ENCODE assay signal across 29 cellular contexts in the genomic region with DNA sequence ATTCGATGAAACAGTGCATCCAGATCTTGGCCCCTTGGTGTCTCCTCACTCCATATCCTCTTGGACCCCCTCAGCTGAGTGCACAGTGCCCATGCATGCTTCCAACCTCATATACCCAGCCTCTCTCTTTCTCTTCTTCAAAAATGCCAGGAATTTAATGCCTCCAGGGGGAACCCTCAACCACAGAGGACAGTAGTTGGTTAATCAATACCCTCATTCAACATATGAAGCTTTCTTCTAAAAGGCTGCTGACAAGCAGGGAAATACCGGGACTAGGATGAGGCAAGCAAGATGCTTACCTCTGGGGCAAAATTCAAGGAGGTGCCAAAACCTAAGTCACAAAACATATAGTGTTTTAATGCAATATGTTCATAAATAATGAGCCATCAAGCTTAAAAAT. TPM values are rescaled to one million over a fixed set of nuclear protein-coding genes. Genes with fewer than 3 reads are reported as not detected.
DNase-seq lines count a peak whose midpoint lies in the region; ATAC-seq and TF ChIP-seq lines count a peak whose summit lies in the region.
"Had no signal": no experiment of that assay in that cellular context is flagged by ENCODE, and none has a peak within 500 bp of the region (broad histone marks: within the 10 kb centered on the region; RNA-seq: fewer than 3 reads in every experiment).

No MANE protein-coding gene starts in this region.

- H3K79me1 ChIP-seq in mesenchymal stem cell (replicated peaks; ENCODE audit: low read length, poor library complexity, severe bottlenecking) = no peaks in the 10 kb centered on the region

- no peak overlapping the region for H2BK15ac ChIP-seq in mesenchymal stem cell (ENCODE audit: low read depth, poor library complexity, severe bottlenecking)

- no peak overlapping the region for H3K18ac ChIP-seq in mesenchymal stem cell (ENCODE audit: low read depth in 1 of 2, low read length in 2 of 2)

- H3K9ac ChIP-seq in mesenchymal stem cell (ENCODE audit: low read length) = no peak overlapping the region

- no peak overlapping the region for H4K91ac ChIP-seq in mesenchymal stem cell (ENCODE audit: low read length)

- H2BK12ac ChIP-seq in mesenchymal stem cell (ENCODE audit: low read length in 2 of 2) = no peak overlapping the region

- H3K36me3 ChIP-seq in mesenchymal stem cell (ENCODE audit: control insufficient read depth in 1 of 2, insufficient read depth in 2 of 2, low read depth in 1 of 2, low read length in 2 of 2) = no peaks in the 10 kb centered on the region
- H3K36me3 ChIP-seq: BE2C, brain microvascular endothelial cell, prostate gland, SJCRH30, thyroid gland, uterus had no signal

- H4K8ac ChIP-seq in mesenchymal stem cell (ENCODE audit: low read length) = no peak overlapping the region

- no peaks in the 10 kb centered on the region for H3K9me3 ChIP-seq in mesenchymal stem cell (ENCODE audit: control insufficient read depth, low read length)
- H3K9me3 ChIP-seq: BE2C, prostate gland, SJCRH30, thyroid gland, uterus had no signal

- H2BK5ac ChIP-seq in mesenchymal stem cell (ENCODE audit: low read depth, low read length, poor library complexity, severe bottlenecking) = peak overlapping the region; percentile 98

- H3K4me2 ChIP-seq in mesenchymal stem cell (ENCODE audit: low read length, poor library complexity, severe bottlenecking) = peak overlapping the region; percentile 54

- no peak overlapping the region for H3K14ac ChIP-seq in mesenchymal stem cell (ENCODE audit: low read length in 2 of 2)

- H2AK5ac ChIP-seq in mesenchymal stem cell (ENCODE audit: low read length, severe bottlenecking) = no peak overlapping the region

- H3K23ac ChIP-seq in mesenchymal stem cell (ENCODE audit: low read length in 2 of 2) = no peak overlapping the region

- H3K4me1 ChIP-seq in mesenchymal stem cell (ENCODE audit: control insufficient read depth, insufficient read depth, low read depth, low read length) = peaks cover 6% of the 10 kb centered on the region
- H3K4me1 ChIP-seq: BE2C, prostate gland, SJCRH30, uterus had no signal

- DNase-seq in foreskin melanocyte (peak; percentile 64), mesenchymal stem cell (no peak), NCI-H524 treated with DMSO at 0.1 percent for 48 hours (lab: John Stamatoyannopoulos, UW) (no peak), midbrain (lab: John Stamatoyannopoulos, UW) (no peak)
- DNase-seq in activated T-cell treated with anti-CD3 and anti-CD28 coated beads, Interleukin-2, amount 50 U/mL, for 1 hour = no peak
- DNase-seq in stimulated activated CD4-positive, alpha-beta T cell treated with anti-CD3 and anti-CD28 coated beads, Interleukin-12 subunit alpha, Interleukin-12 subunit beta, amount 100 ng/mL, for 4 hours = no peak
- DNase-seq: activated CD4-positive, alpha-beta T cell treated with anti-CD3 and anti-CD28 coated beads for 4 hours; activated CD8-positive, alpha-beta T cell treated with anti-CD3 and anti-CD28 coated beads, Interleukin-2, amount 10 ng/mL, durations not matched to agents 7 days and 5 days; activated naive CD4-positive, alpha-beta T cell treated with anti-CD3 and anti-CD28 coated beads, Interleukin-2, amount 10 ng/mL, durations not matched to agents 7 days and 5 days; amniotic stem cell; BE2C; brain microvascular endothelial cell; DMS53; GOT3; naive thymus-derived CD8-positive, alpha-beta T cell; NCI-H2107; NCI-H345; NCI-H748 treated with DMSO at 0.1 percent for 48 hours; nucleus accumbens; SJCRH30; stimulated activated CD4-positive, alpha-beta T cell treated with anti-CD3 and anti-CD28 coated beads, Interleukin-2, amount 100 ng/mL, for 48 hours; T-helper 9 cell; thyroid gland; uterus had no signal

- TF ChIP-seq CTCF in GM12872 (IDR thresholded peaks at IDR 0.05; ENCODE audit: insufficient read depth, low read depth, low read length) = peak; percentile 12; the same call in 1 of the 3 replicates

- peak overlapping the region; percentile 98 for H3K27ac ChIP-seq in mesenchymal stem cell (ENCODE audit: low read length, poor library complexity, severe bottlenecking)
- H3K27ac ChIP-seq: brain microvascular endothelial cell, prostate gland, SJCRH30, thyroid gland had no signal

- H3K4me3 ChIP-seq in mesenchymal stem cell (ENCODE audit: insufficient read depth in 1 of 2, low read depth in 1 of 2, low read length in 2 of 2) = no peak overlapping the region
- H3K4me3 ChIP-seq: prostate gland, SJCRH30, thyroid gland, uterus had no signal

- no peak overlapping the region for H3K4ac ChIP-seq in mesenchymal stem cell (ENCODE audit: low read depth in 1 of 2, low read length in 2 of 2)

- 64% methylated on average over 2 of the region's 2 CpGs for WGBS in mesenchymal stem cell

- no peak overlapping the region for H2AFZ ChIP-seq in mesenchymal stem cell (ENCODE audit: low read depth, low read length)

- peak; percentile 53 for ATAC-seq in HG03378 (IDR thresholded peaks at IDR 0.05; ENCODE audit: unreplicated experiment)
- ATAC-seq: activated CD8-positive, alpha-beta T cell treated with anti-CD3 and anti-CD28 coated beads, Interleukin-2, amount 10 ng/mL, durations not matched to agents 7 days and 5 days; activated T-helper 17 cell treated with anti-CD3 and anti-CD28 coated beads, Interleukin-2, amount 50 U/mL, for 72 hours; naive thymus-derived CD8-positive, alpha-beta T cell; sciatic nerve had no signal

- no peaks in the 10 kb centered on the region for H3K27me3 ChIP-seq in mesenchymal stem cell (ENCODE audit: control insufficient read depth in 1 of 2, insufficient read depth in 1 of 2, low read length in 2 of 2)
- H3K27me3 ChIP-seq: BE2C, brain microvascular endothelial cell, SJCRH30, thyroid gland, uterus had no signal

- H2BK120ac ChIP-seq in mesenchymal stem cell (ENCODE audit: low read depth, low read length) = no peak overlapping the region

RNA-seq across cellular contexts. Expression of gene FHIT, which starts 48.1 kb away (rescaled TPM):
- 1.5 TPM for polyA plus RNA-seq in mesenchymal stem cell (2013, experiment 1 of 2)
- polyA plus RNA-seq in mesenchymal stem cell (2013, experiment 2 of 2) = 1.7 TPM
